ENCODE assay signal across 26 cellular contexts in the genomic region with DNA sequence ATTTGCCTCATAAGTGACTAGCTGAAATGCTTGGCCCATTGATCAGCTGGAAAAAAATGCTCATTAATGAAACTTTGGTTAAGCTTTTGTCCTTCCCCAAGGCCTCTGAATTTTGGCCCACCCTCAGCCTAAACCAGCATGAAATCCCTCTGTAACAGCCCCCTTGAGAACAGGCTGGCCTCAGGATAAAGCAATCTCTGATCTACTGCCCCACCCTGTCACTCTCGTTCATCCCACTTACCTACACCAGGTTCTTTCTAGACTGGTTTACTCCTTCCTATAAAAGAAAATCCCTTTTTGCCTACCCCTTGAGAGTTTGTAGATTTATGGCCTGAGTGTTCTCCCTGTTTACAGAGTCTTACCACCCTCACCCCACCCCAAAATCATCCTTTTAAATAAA. TPM values are rescaled to one million over a fixed set of nuclear protein-coding genes. Genes with fewer than 3 reads are reported as not detected.
DNase-seq lines count a peak whose midpoint lies in the region; ATAC-seq and TF ChIP-seq lines count a peak whose summit lies in the region.
"Had no signal": no experiment of that assay in that cellular context is flagged by ENCODE, and none has a peak within 500 bp of the region (broad histone marks: within the 10 kb centered on the region; RNA-seq: fewer than 3 reads in every experiment).

No MANE protein-coding gene starts in this region.

- no peak overlapping the region for H3K27ac Mint-ChIP-seq in CD4-positive, alpha-beta T cell
- H3K27ac Mint-ChIP-seq: CD4-positive, alpha-beta memory T cell had no signal

- TF ChIP-seq CTCF in 22Rv1 (IDR thresholded peaks at IDR 0.05) (no peak), WERI-Rb-1 (IDR thresholded peaks at IDR 0.05; ENCODE audit: low read depth, low read length) (no peak), thyroid gland (IDR thresholded peaks at IDR 0.05) (no peak)
- TF ChIP-seq CTCF in CD4-positive, alpha-beta T cell (IDR thresholded peaks at IDR 0.05), result no peak

- H3K4me1 ChIP-seq in HAP-1 (peaks cover 66% of the 10 kb centered on the region), thyroid gland (peaks cover 6 to 9% of the 10 kb centered on the region in 2 donors)

- CTCF ChIA-PET in CD4-positive, alpha-beta T cell (lab: Charles Lee), result no interaction called here

- intact Hi-C loops in thyroid gland (cut with DNase I), result loop anchor here (5.0 kb wide), 1 partner anchor 150 kb away; the partner anchor contains the start of genes MRPL46 and MRPS11
- intact Hi-C loops in CD4-positive, alpha-beta T cell (cut with DNase I, micrococcal nuclease), result no loop called here

- TF ChIP-seq POLR2A in erythroblast (IDR thresholded peaks at IDR 0.05; ENCODE audit: low read length), result no peak
- TF ChIP-seq POLR2A in thyroid gland (IDR thresholded peaks at IDR 0.05), result no peak

- H3K4me3 ChIP-seq in HAP-1, result no peak overlapping the region
- no peak overlapping the region for H3K4me3 ChIP-seq in WERI-Rb-1 (ENCODE audit: low read depth, low read length)
- H3K4me3 ChIP-seq in thyroid gland (replicated peaks in 1 of 3), result no peak overlapping the region
- H3K4me3 ChIP-seq: A549; BLaER1 treated with 17β-estradiol and CSF1 and Interleukin-3, amounts not matched to agents 10 nM and 100 nM; PC-9 had no signal

- no peak for ATAC-seq in HG03175 (IDR thresholded peaks at IDR 0.05; ENCODE audit: unreplicated experiment)
- ATAC-seq in CD4-positive, alpha-beta T cell (ENCODE audit: poor library complexity), result no peak
- ATAC-seq: A549 had no signal

- no peaks in the 10 kb centered on the region for H3K9me3 Mint-ChIP-seq in CD4-positive, alpha-beta T cell
- H3K9me3 Mint-ChIP-seq: CD4-positive, alpha-beta memory T cell had no signal

- peaks cover 16% of the 10 kb centered on the region for H3K36me3 ChIP-seq in HAP-1 (replicated peaks)
- peaks cover 64% of the 10 kb centered on the region for H3K36me3 ChIP-seq in WERI-Rb-1
- H3K36me3 ChIP-seq in thyroid gland, result no peaks in the 10 kb centered on the region
- H3K36me3 ChIP-seq: BLaER1 treated with 17β-estradiol and CSF1 and Interleukin-3, amounts not matched to agents 10 nM and 100 nM had no signal

- H3K27me3 ChIP-seq in HAP-1 (ENCODE audit: low read depth) (no peaks in the 10 kb centered on the region), WERI-Rb-1 (ENCODE audit: insufficient read depth, low read depth, severe bottlenecking) (no peaks in the 10 kb centered on the region), thyroid gland (no peaks in the 10 kb centered on the region)
- H3K27me3 ChIP-seq in CD4-positive, alpha-beta T cell (ENCODE audit: control insufficient read depth, insufficient read depth, low read length), result peaks cover 5% of the 10 kb centered on the region
- H3K27me3 ChIP-seq: BLaER1 treated with 17β-estradiol and CSF1 and Interleukin-3, amounts not matched to agents 10 nM and 100 nM had no signal

- POLR2A ChIA-PET in CD4-positive, alpha-beta T cell (lab: Charles Lee), result no interaction called here

- peaks cover 19% of the 10 kb centered on the region for H3K4me1 Mint-ChIP-seq in CD4-positive, alpha-beta T cell (ENCODE audit: low read depth)

- no peak overlapping the region for H3K4me3 Mint-ChIP-seq in CD4-positive, alpha-beta T cell
- H3K4me3 Mint-ChIP-seq: CD4-positive, alpha-beta memory T cell had no signal

- no peaks in the 10 kb centered on the region for H3K9me3 ChIP-seq in HAP-1
- no peaks in the 10 kb centered on the region for H3K9me3 ChIP-seq in WERI-Rb-1 (ENCODE audit: severe bottlenecking)
- H3K9me3 ChIP-seq in thyroid gland, result no peaks in the 10 kb centered on the region
- no peaks in the 10 kb centered on the region for H3K9me3 ChIP-seq in CD4-positive, alpha-beta T cell (ENCODE audit: control insufficient read depth, low read length)
- H3K9me3 ChIP-seq: A549; BLaER1 treated with 17β-estradiol and CSF1 and Interleukin-3, amounts not matched to agents 10 nM and 100 nM had no signal

- DNase-seq in HAP-1 (ENCODE audit: low spot score in 2 of 2), result peak; percentile 82 to 93
- no peak for DNase-seq in WERI-Rb-1
- peak; percentile 60 to 66 for DNase-seq in erythroblast (lab: John Stamatoyannopoulos, UW)
- DNase-seq in thyroid gland, result no peak
- no peak for DNase-seq in CD4-positive, alpha-beta T cell
- DNase-seq: AML-193; CD4-positive, alpha-beta memory T cell; COR-L47; DMS53; HCEC 1CT; Karpas-422; NCI-H1092; NCI-H1417 treated with DMSO at 0.1 percent for 48 hours; NCI-H187; NCI-H2081 treated with DMSO at 0.1 percent for 48 hours; NCI-H2171 treated with DMSO at 0.1 percent for 48 hours; NCI-H524; NCI-H748 treated with DMSO at 0.1 percent for 48 hours; NK-92 treated with Interleukin-12 subunit alpha and Interleukin-12 subunit beta, amount 100 ng/mL, for 24 hours; PC-9; RPMI8226; SHP77 had no signal

- H3K27ac ChIP-seq in 22Rv1, result peak overlapping the region; percentile 89
- 0 out of 2 replicates have a peak overlapping the region, but pooled peaks have one; percentile 11 for H3K27ac ChIP-seq in WERI-Rb-1
- no peak overlapping the region for H3K27ac ChIP-seq in thyroid gland
- no peak overlapping the region for H3K27ac ChIP-seq in CD4-positive, alpha-beta T cell (ENCODE audit: low read depth, low read length)
- H3K27ac ChIP-seq: A549; BLaER1 treated with 17β-estradiol and CSF1 and Interleukin-3, amounts not matched to agents 10 nM and 100 nM; PC-9 had no signal

- H3K36me3 Mint-ChIP-seq in CD4-positive, alpha-beta T cell (ENCODE audit: low read depth), result peaks cover 7% of the 10 kb centered on the region

- WGBS in thyroid gland, 2 donors, result 53 to 69% methylated on average over 1 of the region's 1 CpG

- peaks cover 25% of the 10 kb centered on the region for H3K27me3 Mint-ChIP-seq in CD4-positive, alpha-beta T cell

- in situ Hi-C loops in HAP-1 (cut with MboI; ENCODE audit: low sequenced_read_pairs), result loop anchor here (5.0 kb wide), 2 partner anchors 80 to 140 kb away; no protein-coding TSS in a partner anchor

RNA-seq across cellular contexts. Expression of gene AEN, which starts 3.4 kb away (rescaled TPM):
- 10 to 100 TPM; 21.6 to 32.8 (median 27.3) TPM for total RNA-seq in thyroid gland
- 10 to 100 TPM; 40.7 to 43.7 TPM for total RNA-seq in CD4-positive, alpha-beta T cell

RNA-seq across cellular contexts. Expression of gene ISG20, which starts 21.0 kb away (rescaled TPM):
- 10 to 100 TPM; 14.3 to 47.8 (median 35.1) TPM for total RNA-seq in thyroid gland
- 100 to 1,000 TPM; 152 to 157 TPM for total RNA-seq in CD4-positive, alpha-beta T cell

Comparison
In these comparisons a context has a peak if more than half of its experiments do, and no peak if none do; other contexts are left out.
1. H3K27ac ChIP-seq: peak in 22Rv1 (single experiment) and WERI-Rb-1 (single experiment); none in thyroid gland (0 of 3) and CD4-positive, alpha-beta T cell (single experiment).
2. DNase-seq: peak in HAP-1 (2 of 2) and erythroblast (2 of 2); none in WERI-Rb-1 (single experiment), thyroid gland (0 of 2) and CD4-positive, alpha-beta T cell (0 of 10).